Comparison of ENCODE assay signal across 1 cellular context in genomic region chr1:40107290-40107959, GRCh38.
TF ChIP-seq lines count a peak whose summit lies in the region.

No MANE protein-coding gene starts in this region.

TF ChIP-seq in HEK293, 187 proteins besides CTCF, POLR2A, EP300 and RAD21 (continued from another document):
- TF ChIP-seq, protein P1, sequence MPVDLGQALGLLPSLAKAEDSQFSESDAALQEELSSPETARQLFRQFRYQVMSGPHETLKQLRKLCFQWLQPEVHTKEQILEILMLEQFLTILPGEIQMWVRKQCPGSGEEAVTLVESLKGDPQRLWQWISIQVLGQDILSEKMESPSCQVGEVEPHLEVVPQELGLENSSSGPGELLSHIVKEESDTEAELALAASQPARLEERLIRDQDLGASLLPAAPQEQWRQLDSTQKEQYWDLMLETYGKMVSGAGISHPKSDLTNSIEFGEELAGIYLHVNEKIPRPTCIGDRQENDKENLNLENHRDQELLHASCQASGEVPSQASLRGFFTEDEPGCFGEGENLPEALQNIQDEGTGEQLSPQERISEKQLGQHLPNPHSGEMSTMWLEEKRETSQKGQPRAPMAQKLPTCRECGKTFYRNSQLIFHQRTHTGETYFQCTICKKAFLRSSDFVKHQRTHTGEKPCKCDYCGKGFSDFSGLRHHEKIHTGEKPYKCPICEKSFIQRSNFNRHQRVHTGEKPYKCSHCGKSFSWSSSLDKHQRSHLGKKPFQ (tag by site-specific recombination; IDR thresholded peaks at IDR 0.05): no peak
- no peak for TF ChIP-seq GLIS1 (tag by site-specific recombination; IDR thresholded peaks at IDR 0.05)
